Comparison of ENCODE assay signal across 15 cellular contexts in the genomic region with DNA sequence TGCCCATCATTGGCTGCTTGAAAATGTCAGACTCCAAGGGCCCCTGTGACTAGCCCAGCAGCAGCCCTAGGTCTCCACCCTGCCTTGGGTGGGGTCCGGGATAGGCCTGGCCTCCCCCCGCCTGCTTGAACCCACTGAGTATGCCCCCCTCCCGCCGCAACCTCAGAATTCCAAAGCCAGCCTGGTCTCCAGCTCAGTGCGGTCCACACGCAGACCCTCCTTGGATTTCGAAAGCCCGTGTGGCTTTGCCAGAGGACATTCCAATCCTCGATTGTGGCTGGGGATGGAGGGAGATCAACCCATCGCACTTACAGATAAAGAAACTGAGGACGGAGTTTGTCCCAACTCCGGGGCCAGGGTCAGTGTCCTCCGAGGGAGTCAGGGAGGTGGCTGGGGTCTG. TPM values are rescaled to one million over a fixed set of nuclear protein-coding genes. Genes with fewer than 3 reads are reported as not detected.
"Had no signal": no experiment of that assay in that cellular context is flagged by ENCODE, and none has a peak within 500 bp of the region (broad histone marks: within the 10 kb centered on the region; RNA-seq: fewer than 3 reads in every experiment).

No MANE protein-coding gene starts in this region.

- H3K27me3 ChIP-seq: upper lobe of left lung had no signal

- ATAC-seq: left colon; naive thymus-derived CD4-positive, alpha-beta T cell; sciatic nerve had no signal

- H3K4me3 ChIP-seq: coronary artery, prostate gland, suprapubic skin, upper lobe of left lung had no signal

- H3K9me3 ChIP-seq: prostate gland, suprapubic skin, upper lobe of left lung had no signal

- H3K36me3 ChIP-seq: prostate gland, suprapubic skin, upper lobe of left lung had no signal

- DNase-seq: activated CD4-positive, alpha-beta T cell treated with anti-CD3 and anti-CD28 coated beads, Interleukin-2, amount 10 ng/mL, durations not matched to agents 24 days and 14 days; activated naive CD4-positive, alpha-beta T cell treated with anti-CD3 and anti-CD28 coated beads for 36 hours; caudate nucleus; effector memory CD4-positive, alpha-beta T cell; left colon; naive thymus-derived CD4-positive, alpha-beta T cell; nucleus accumbens; stimulated activated CD4-positive, alpha-beta T cell treated with anti-CD3 and anti-CD28 coated beads, Interleukin-2, amount 100 ng/mL, for 48 hours; stimulated activated naive CD4-positive, alpha-beta T cell treated with Interleukin-2 at 50 U/mL for 16 hours had no signal

- H3K4me1 ChIP-seq: prostate gland had no signal

- H3K27ac ChIP-seq: coronary artery, epithelial cell of prostate, prostate gland, suprapubic skin, upper lobe of left lung had no signal

RNA-seq across cellular contexts. Expression of gene DPEP1, which starts 6.4 kb away (rescaled TPM):
- total RNA-seq: activated CD4-positive, alpha-beta T cell treated with anti-CD3 and anti-CD28 coated beads, Interleukin-2, amount 10 ng/mL, durations not matched to agents 24 days and 14 days; activated naive CD4-positive, alpha-beta T cell treated with anti-CD3 and anti-CD28 coated beads for 36 hours; naive thymus-derived CD4-positive, alpha-beta T cell; sciatic nerve had no signal

RNA-seq across cellular contexts. Expression of gene CPNE7, which starts 44.3 kb away (rescaled TPM):
- total RNA-seq: sciatic nerve had no signal
